38 cellular contexts compared by ENCODE assay signal in genomic region chr11:134257101-134257500, GRCh38. TPM values are rescaled to one million over a fixed set of nuclear protein-coding genes. Genes with fewer than 3 reads are reported as not detected.
"Had no signal": no experiment of that assay in that cellular context is flagged by ENCODE, and none has a peak within 500 bp of the region (broad histone marks: within the 10 kb centered on the region; RNA-seq: fewer than 3 reads in every experiment).

No MANE protein-coding gene starts in this region.

- H3K9me3 Mint-ChIP-seq: activated naive CD4-positive, alpha-beta T cell treated with anti-CD3 and anti-CD28 coated beads for 36 hours; activated naive CD4-positive, alpha-beta T cell treated with anti-CD3 and anti-CD28 coated beads, Interleukin-2, amount 10 ng/mL, durations not matched to agents 7 days and 5 days; activated naive CD4-positive, alpha-beta T cell treated with anti-CD3 and anti-CD28 coated beads, Interleukin-2, amount 50 U/mL, for 24 hours; activated naive CD4-positive, alpha-beta T cell treated with anti-CD3 and anti-CD28 coated beads, Interleukin-2, amount 50 U/mL, for 72 hours; activated naive CD8-positive, alpha-beta T cell treated with anti-CD3 and anti-CD28 coated beads for 36 hours; activated naive CD8-positive, alpha-beta T cell treated with anti-CD3 and anti-CD28 coated beads, Interleukin-2, amount 10 ng/mL, durations not matched to agents 7 days and 5 days; activated naive CD8-positive, alpha-beta T cell treated with anti-CD3 and anti-CD28 coated beads, Interleukin-2, amount 50 U/mL, for 24 hours; activated T-cell treated with anti-CD3 and anti-CD28 coated beads, Interleukin-2, amount 50 U/mL, for 24 hours; activated T-cell treated with anti-CD3 and anti-CD28 coated beads, Interleukin-2, amount 50 U/mL, for 4 hours; activated T-cell treated with anti-CD3 and anti-CD28 coated beads, Interleukin-2, amount 50 U/mL, for 72 hours; activated T-helper 1 cell treated with anti-CD3 and anti-CD28 coated beads, Interleukin-12 subunit alpha, Interleukin-12 subunit beta, Interleukin-2, Interleukin-4 antibody, amounts not matched to agents 30 ng/mL and 10 ng/mL and 1 ng/mL, durations not matched to agents 14 hours and 24 hours and 36 hours; activated T-helper 17 cell treated with anti-CD3 and anti-CD28 coated beads, Interleukin-2, amount 50 U/mL, for 72 hours; activated T-helper 2 cell treated with anti-CD3 and anti-CD28 coated beads, Interferon-gamma antibody, Interleukin-2, Interleukin-4, amounts not matched to agents 10 μg/mL and 5 μg/mL and 100 μg/mL, durations not matched to agents 14 hours and 24 hours and 36 hours; brain; central memory CD8-positive, alpha-beta T cell had no signal

- DNase-seq: activated gamma-delta T cell; activated gamma-delta T cell treated with Interleukin-2 at 50 U/mL for 16 hours; activated naive CD4-positive, alpha-beta T cell; activated naive CD4-positive, alpha-beta T cell treated with anti-CD3 and anti-CD28 coated beads for 36 hours; activated naive CD4-positive, alpha-beta T cell treated with anti-CD3 and anti-CD28 coated beads, Interleukin-2, amount 10 ng/mL, durations not matched to agents 7 days and 5 days; activated naive CD4-positive, alpha-beta T cell treated with anti-CD3 and anti-CD28 coated beads, Interleukin-2, amount 50 U/mL, for 16 hours; activated naive CD4-positive, alpha-beta T cell treated with Interleukin-2 at 50 U/mL for 16 hours; activated naive CD8-positive, alpha-beta T cell treated with anti-CD3 and anti-CD28 coated beads for 36 hours; activated naive CD8-positive, alpha-beta T cell treated with anti-CD3 and anti-CD28 coated beads, Interleukin-2, amount 10 ng/mL, durations not matched to agents 7 days and 5 days; activated naive CD8-positive, alpha-beta T cell treated with anti-CD3 and anti-CD28 coated beads, Interleukin-2, amount 50 U/mL, for 24 hours; activated T-cell treated with anti-CD3 and anti-CD28 coated beads for 4 hours; activated T-cell treated with anti-CD3 and anti-CD28 coated beads, Interleukin-2, amount 50 U/mL, for 1 hour; activated T-cell treated with anti-CD3 and anti-CD28 coated beads, Interleukin-2, amount 50 U/mL, for 24 hours; activated T-cell treated with anti-CD3 and anti-CD28 coated beads, Interleukin-2, amount 50 U/mL, for 4 hours; activated T-cell treated with anti-CD3 and anti-CD28 coated beads, Interleukin-2, amount 50 U/mL, for 48 hours; activated T-cell treated with anti-CD3 and anti-CD28 coated beads, Interleukin-2, amount 50 U/mL, for 72 hours; adrenal gland; amniotic stem cell; amygdala; anterior cingulate cortex; aorta; body of pancreas; brain microvascular endothelial cell; caudate nucleus; central memory CD4-positive, alpha-beta T cell; cerebellar nuclear complex had no signal

- H3K27ac Mint-ChIP-seq: activated naive CD4-positive, alpha-beta T cell treated with anti-CD3 and anti-CD28 coated beads for 36 hours; activated naive CD4-positive, alpha-beta T cell treated with anti-CD3 and anti-CD28 coated beads, Interleukin-2, amount 10 ng/mL, durations not matched to agents 7 days and 5 days; activated naive CD4-positive, alpha-beta T cell treated with anti-CD3 and anti-CD28 coated beads, Interleukin-2, amount 50 U/mL, for 24 hours; activated naive CD8-positive, alpha-beta T cell; activated naive CD8-positive, alpha-beta T cell treated with anti-CD3 and anti-CD28 coated beads for 36 hours; activated naive CD8-positive, alpha-beta T cell treated with anti-CD3 and anti-CD28 coated beads, Interleukin-2, amount 10 ng/mL, durations not matched to agents 7 days and 5 days; activated naive CD8-positive, alpha-beta T cell treated with anti-CD3 and anti-CD28 coated beads, Interleukin-2, amount 50 U/mL, for 24 hours; activated T-cell treated with anti-CD3 and anti-CD28 coated beads, Interleukin-2, amount 50 U/mL, for 24 hours; activated T-cell treated with anti-CD3 and anti-CD28 coated beads, Interleukin-2, amount 50 U/mL, for 72 hours; activated T-helper 1 cell treated with anti-CD3 and anti-CD28 coated beads, Interleukin-12 subunit alpha, Interleukin-12 subunit beta, Interleukin-2, Interleukin-4 antibody, amounts not matched to agents 30 ng/mL and 10 ng/mL and 1 ng/mL, durations not matched to agents 14 hours and 24 hours and 36 hours; activated T-helper 17 cell treated with anti-CD3 and anti-CD28 coated beads, Interleukin-2, amount 50 U/mL, for 72 hours; activated T-helper 2 cell treated with anti-CD3 and anti-CD28 coated beads, Interferon-gamma antibody, Interleukin-2, Interleukin-4, amounts not matched to agents 10 μg/mL and 5 μg/mL and 100 μg/mL, durations not matched to agents 14 hours and 24 hours and 36 hours; brain had no signal

- H3K9me3 ChIP-seq: adrenal gland, ascending aorta, body of pancreas, breast epithelium had no signal

- ATAC-seq: activated naive CD4-positive, alpha-beta T cell treated with anti-CD3 and anti-CD28 coated beads, Interleukin-2, amount 50 U/mL, for 72 hours; activated naive CD8-positive, alpha-beta T cell treated with anti-CD3 and anti-CD28 coated beads, Interleukin-2, amount 50 U/mL, for 24 hours; activated T-cell treated with anti-CD3 and anti-CD28 coated beads, Interleukin-2, amount 50 U/mL, for 4 hours; activated T-cell treated with anti-CD3 and anti-CD28 coated beads, Interleukin-2, amount 50 U/mL, for 72 hours; activated T-helper 17 cell treated with anti-CD3 and anti-CD28 coated beads, Interleukin-2, amount 50 U/mL, for 72 hours; body of pancreas had no signal

- H3K4me3 Mint-ChIP-seq: activated naive CD4-positive, alpha-beta T cell treated with anti-CD3 and anti-CD28 coated beads for 36 hours; activated naive CD4-positive, alpha-beta T cell treated with anti-CD3 and anti-CD28 coated beads, Interleukin-2, amount 10 ng/mL, durations not matched to agents 7 days and 5 days; activated naive CD4-positive, alpha-beta T cell treated with anti-CD3 and anti-CD28 coated beads, Interleukin-2, amount 50 U/mL, for 24 hours; activated naive CD8-positive, alpha-beta T cell; activated naive CD8-positive, alpha-beta T cell treated with anti-CD3 and anti-CD28 coated beads for 36 hours; activated naive CD8-positive, alpha-beta T cell treated with anti-CD3 and anti-CD28 coated beads, Interleukin-2, amount 10 ng/mL, durations not matched to agents 7 days and 5 days; activated naive CD8-positive, alpha-beta T cell treated with anti-CD3 and anti-CD28 coated beads, Interleukin-2, amount 50 U/mL, for 24 hours; activated T-cell treated with anti-CD3 and anti-CD28 coated beads, Interleukin-2, amount 50 U/mL, for 24 hours; activated T-cell treated with anti-CD3 and anti-CD28 coated beads, Interleukin-2, amount 50 U/mL, for 4 hours; activated T-cell treated with anti-CD3 and anti-CD28 coated beads, Interleukin-2, amount 50 U/mL, for 72 hours; activated T-helper 1 cell treated with anti-CD3 and anti-CD28 coated beads, Interleukin-12 subunit alpha, Interleukin-12 subunit beta, Interleukin-2, Interleukin-4 antibody, amounts not matched to agents 30 ng/mL and 10 ng/mL and 1 ng/mL, durations not matched to agents 14 hours and 24 hours and 36 hours; activated T-helper 17 cell treated with anti-CD3 and anti-CD28 coated beads, Interleukin-2, amount 50 U/mL, for 72 hours; central memory CD8-positive, alpha-beta T cell had no signal

- H3K4me3 ChIP-seq: adrenal gland, ascending aorta, body of pancreas, breast epithelium, cardiac muscle cell had no signal

- H3K27me3 ChIP-seq: adrenal gland, ascending aorta, body of pancreas, brain microvascular endothelial cell, breast epithelium, cardiac muscle cell had no signal

- H3K27ac ChIP-seq: adrenal gland, ascending aorta, body of pancreas, brain microvascular endothelial cell, breast epithelium, cardiac muscle cell had no signal

- H3K36me3 ChIP-seq: breast epithelium had no signal

- H3K27me3 Mint-ChIP-seq: activated naive CD4-positive, alpha-beta T cell treated with anti-CD3 and anti-CD28 coated beads, Interleukin-2, amount 10 ng/mL, durations not matched to agents 7 days and 5 days; activated naive CD4-positive, alpha-beta T cell treated with anti-CD3 and anti-CD28 coated beads, Interleukin-2, amount 50 U/mL, for 24 hours; activated naive CD8-positive, alpha-beta T cell; activated naive CD8-positive, alpha-beta T cell treated with anti-CD3 and anti-CD28 coated beads for 36 hours; activated naive CD8-positive, alpha-beta T cell treated with anti-CD3 and anti-CD28 coated beads, Interleukin-2, amount 10 ng/mL, durations not matched to agents 7 days and 5 days; activated naive CD8-positive, alpha-beta T cell treated with anti-CD3 and anti-CD28 coated beads, Interleukin-2, amount 50 U/mL, for 24 hours; activated T-cell treated with anti-CD3 and anti-CD28 coated beads, Interleukin-2, amount 50 U/mL, for 24 hours; activated T-helper 17 cell treated with anti-CD3 and anti-CD28 coated beads, Interleukin-2, amount 50 U/mL, for 72 hours; central memory CD8-positive, alpha-beta T cell had no signal

- H3K36me3 Mint-ChIP-seq: activated naive CD4-positive, alpha-beta T cell treated with anti-CD3 and anti-CD28 coated beads, Interleukin-2, amount 50 U/mL, for 24 hours; activated naive CD8-positive, alpha-beta T cell had no signal

RNA-seq across cellular contexts. Expression of gene GLB1L3, which starts 19.1 kb away (rescaled TPM):
- total RNA-seq: aorta, ascending aorta, cardiac muscle cell, chondrocyte had no signal
- polyA plus RNA-seq: aorta, cardiac muscle cell had no signal
